Comparison of ENCODE assay signal across 8 cellular contexts in genomic region chr17:78716814-78717393, GRCh38.
DNase-seq lines count a peak whose midpoint lies in the region; ATAC-seq and TF ChIP-seq lines count a peak whose summit lies in the region.

No MANE protein-coding gene starts in this region.

- no peaks in the 10 kb centered on the region for H3K36me3 ChIP-seq in HUES6 (ENCODE audit: control insufficient read depth, insufficient read depth, low read length)
- H3K36me3 ChIP-seq in SJCRH30, result no peaks in the 10 kb centered on the region
- no peaks in the 10 kb centered on the region for H3K36me3 ChIP-seq in suprapubic skin

- no peak for TF ChIP-seq CTCF in CD4-positive, alpha-beta T cell (IDR thresholded peaks at IDR 0.05)
- no peak for TF ChIP-seq CTCF in suprapubic skin (IDR thresholded peaks at IDR 0.05)

- no peak overlapping the region for H3K9ac ChIP-seq in HUES6 (ENCODE audit: low read length)

- peak overlapping the region; percentile 76 for H3K27ac Mint-ChIP-seq in CD4-positive, alpha-beta T cell
- H3K27ac Mint-ChIP-seq in memory B cell, result peak overlapping the region; percentile 93

- WGBS in suprapubic skin, result 15% methylated on average over 19 of the region's 19 CpGs

- intact Hi-C loops in CD4-positive, alpha-beta T cell (cut with DNase I, micrococcal nuclease), result loop anchor here in 1 of 2 experiments (5.0 kb wide), 1 partner anchor 40 kb away; no protein-coding TSS in a partner anchor

- TF ChIP-seq POLR2A in suprapubic skin (IDR thresholded peaks at IDR 0.05), result no peak

- peak in 2 of 10 experiments; percentile 32 to 50 for DNase-seq in CD4-positive, alpha-beta T cell
- DNase-seq in SJCRH30 (peak; percentile 53 to 68), dermis microvascular lymphatic vessel endothelial cell (ENCODE audit: low read depth in 2 of 2) (peak; percentile 43 to 76), memory B cell (ENCODE audit: low spot score in 2 of 2) (no peak), suprapubic skin (ENCODE audit: low spot score in 2 of 2) (peak; percentile 82 to 90), activated gamma-delta T cell (lab: John Stamatoyannopoulos, UW) (no peak)
- DNase-seq in effector CD4-positive, alpha-beta T cell, result no peak

- peak overlapping the region; percentile 12; the same call in 1 of the 2 replicates for H3K4me3 ChIP-seq in HUES6 (ENCODE audit: low read depth, low read length)
- H3K4me3 ChIP-seq in SJCRH30, result peak overlapping the region; percentile 52
- H3K4me3 ChIP-seq in suprapubic skin, result peak overlapping the region; percentile 48

- H3K36me3 Mint-ChIP-seq in CD4-positive, alpha-beta T cell (ENCODE audit: low read depth), result peaks cover 20% of the 10 kb centered on the region
- H3K36me3 Mint-ChIP-seq in memory B cell, result peaks cover 2% of the 10 kb centered on the region

- TF ChIP-seq EP300 in suprapubic skin (IDR thresholded peaks at IDR 0.05), result no peak

- CTCF ChIA-PET in CD4-positive, alpha-beta T cell (lab: Charles Lee), result interaction anchor here (0.5 to 1.5 kb wide), 6 partner anchors 9 to 82 kb away, joined by 3 to 5 read pairs (median 3); no protein-coding TSS in a partner anchor

- H3K27me3 Mint-ChIP-seq in CD4-positive, alpha-beta T cell, result no peaks in the 10 kb centered on the region
- H3K27me3 Mint-ChIP-seq in memory B cell, result no peaks in the 10 kb centered on the region

- H3K27ac ChIP-seq in CD4-positive, alpha-beta T cell (ENCODE audit: low read depth, low read length), result peak overlapping the region; percentile 42
- H3K27ac ChIP-seq in HUES6 (ENCODE audit: low read depth, low read length), result no peak overlapping the region
- peak overlapping the region; percentile 28 for H3K27ac ChIP-seq in SJCRH30
- peak overlapping the region; percentile 63 for H3K27ac ChIP-seq in suprapubic skin

- ATAC-seq in CD4-positive, alpha-beta T cell (ENCODE audit: poor library complexity), result peak; percentile 65
- peak; percentile 55 for ATAC-seq in memory B cell (ENCODE audit: low read depth)

- H3K9me3 ChIP-seq in CD4-positive, alpha-beta T cell (ENCODE audit: control insufficient read depth, low read length), result no peaks in the 10 kb centered on the region
- H3K9me3 ChIP-seq in HUES6 (ENCODE audit: control insufficient read depth, insufficient read depth, low read depth, low read length), result no peaks in the 10 kb centered on the region
- H3K9me3 ChIP-seq in SJCRH30 (replicated peaks), result no peaks in the 10 kb centered on the region; the same call in 1 of the 2 replicates
- no peaks in the 10 kb centered on the region for H3K9me3 ChIP-seq in suprapubic skin

- H3K27me3 ChIP-seq in CD4-positive, alpha-beta T cell (ENCODE audit: control insufficient read depth, insufficient read depth, low read length), result no peaks in the 10 kb centered on the region
- H3K27me3 ChIP-seq in HUES6 (ENCODE audit: control insufficient read depth, insufficient read depth, low read length), result peaks cover 7% of the 10 kb centered on the region; the same call in 1 of the 2 replicates
- no peaks in the 10 kb centered on the region for H3K27me3 ChIP-seq in SJCRH30
- no peaks in the 10 kb centered on the region for H3K27me3 ChIP-seq in suprapubic skin

- peaks cover 92% of the 10 kb centered on the region for H3K4me1 Mint-ChIP-seq in CD4-positive, alpha-beta T cell (ENCODE audit: low read depth)
- peaks cover 66% of the 10 kb centered on the region for H3K4me1 Mint-ChIP-seq in memory B cell

- peaks cover 18% of the 10 kb centered on the region for H3K4me1 ChIP-seq in HUES6 (ENCODE audit: control insufficient read depth, insufficient read depth, low read length)
- H3K4me1 ChIP-seq in SJCRH30, result peaks cover 42% of the 10 kb centered on the region
- H3K4me1 ChIP-seq in suprapubic skin, result peaks cover 61% of the 10 kb centered on the region

- H3K9me3 Mint-ChIP-seq in CD4-positive, alpha-beta T cell, result no peaks in the 10 kb centered on the region
- H3K9me3 Mint-ChIP-seq in memory B cell, result no peaks in the 10 kb centered on the region

- POLR2A ChIA-PET in CD4-positive, alpha-beta T cell (lab: Charles Lee), result interaction anchor here (0.7 to 2.9 kb wide), 8 partner anchors 9 to 42 kb away, joined by 3 to 14 read pairs (median 4); no protein-coding TSS in a partner anchor

- H3K4me3 Mint-ChIP-seq in CD4-positive, alpha-beta T cell, result peak overlapping the region; percentile 65
- H3K4me3 Mint-ChIP-seq in memory B cell, result peak overlapping the region; percentile 73

Comparison
In these comparisons a context has a peak if more than half of its experiments do, and no peak if none do; other contexts are left out.
1. DNase-seq: peak in SJCRH30 (2 of 2), dermis microvascular lymphatic vessel endothelial cell (2 of 2) and suprapubic skin (2 of 2); none in memory B cell (0 of 2), effector CD4-positive, alpha-beta T cell (single experiment) and activated gamma-delta T cell (single experiment).
2. Peak in every context shown above with its lines, with median percentiles within 50 percentile points of each other: H3K4me3 ChIP-seq.